Comparison of ENCODE assay signal across 14 cellular contexts in the genomic region with DNA sequence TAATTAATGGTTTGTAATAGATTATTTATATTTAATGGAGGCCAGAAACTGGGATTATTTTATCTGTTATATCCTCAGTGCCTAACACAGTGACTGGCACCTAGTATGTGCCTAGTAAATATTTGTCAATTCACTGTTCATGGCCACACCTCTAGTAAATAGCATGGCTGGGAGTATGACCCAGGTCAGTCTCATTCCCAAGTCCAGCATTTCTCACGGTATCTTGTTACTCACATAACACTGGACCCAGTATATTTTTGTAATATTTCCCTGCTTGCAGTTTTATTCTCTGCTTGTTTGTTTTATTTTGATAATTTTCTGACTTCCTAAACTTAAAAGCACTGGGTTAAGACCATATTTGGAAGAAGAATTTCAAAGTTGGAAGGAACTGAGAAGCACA.
"Had no signal": no experiment of that assay in that cellular context is flagged by ENCODE, and none has a peak within 500 bp of the region (broad histone marks: within the 10 kb centered on the region; RNA-seq: fewer than 3 reads in every experiment).

No MANE protein-coding gene starts in this region.

- H3K4me3 ChIP-seq: tibial nerve had no signal

- DNase-seq: activated CD4-positive, alpha-beta memory T cell treated with anti-CD3 and anti-CD28 coated beads, Interleukin-2, amount 10 ng/mL, durations not matched to agents 7 days and 5 days; activated CD4-positive, alpha-beta T cell treated with anti-CD3 and anti-CD28 coated beads for 36 hours; activated gamma-delta T cell treated with Interleukin-2 at 50 U/mL for 16 hours; activated naive CD8-positive, alpha-beta T cell treated with anti-CD3 and anti-CD28 coated beads for 36 hours; activated T-cell treated with anti-CD3 and anti-CD28 coated beads, Interleukin-2, amount 50 U/mL, for 48 hours; aorta; central memory CD4-positive, alpha-beta T cell; erythroblast; immature natural killer cell; stimulated activated CD4-positive, alpha-beta T cell treated with anti-CD3 and anti-CD28 coated beads, Interleukin-1b, Interleukin-23, amount 100 ng/mL, for 48 hours; T-cell had no signal

- H3K9me3 ChIP-seq: tibial nerve had no signal

- H3K27me3 ChIP-seq: tibial nerve had no signal

- ATAC-seq: activated CD4-positive, alpha-beta T cell treated with anti-CD3 and anti-CD28 coated beads for 36 hours; stimulated activated memory B cell treated with anti-CD40 and anti-IgM and Interleukin-4, amounts not matched to agents 10 μg/mL and 1 μg/mL and 100 μg/mL, for 72 hours; T-cell had no signal

- H3K27ac ChIP-seq: VCaP had no signal
